ENCODE assay signal across 18 cellular contexts in the genomic region with DNA sequence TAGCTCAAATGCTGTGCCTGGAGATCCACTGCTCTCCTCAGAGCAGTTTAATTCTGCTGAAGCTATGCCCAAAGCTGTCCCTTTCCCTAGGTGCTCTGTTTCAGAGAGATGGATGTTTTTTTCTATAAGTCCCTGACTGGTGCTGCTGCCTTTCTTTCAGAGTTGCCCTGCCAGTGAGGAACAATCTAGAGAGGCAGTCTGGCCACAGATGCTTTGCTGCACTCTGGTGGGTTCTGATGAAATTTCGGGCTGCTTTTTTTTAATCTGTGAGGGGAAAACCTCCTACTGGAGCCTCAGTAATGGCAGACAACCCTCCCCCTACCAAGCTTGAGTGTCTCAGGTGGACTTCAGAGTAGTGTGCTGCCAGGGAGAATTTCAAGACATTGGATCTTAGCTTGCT.
"Had no signal": no experiment of that assay in that cellular context is flagged by ENCODE, and none has a peak within 500 bp of the region (broad histone marks: within the 10 kb centered on the region; RNA-seq: fewer than 3 reads in every experiment).

No MANE protein-coding gene starts in this region.

- H3K36me3 Mint-ChIP-seq: naive thymus-derived CD8-positive, alpha-beta T cell had no signal

- DNase-seq: central memory CD4-positive, alpha-beta T cell; effector memory CD8-positive, alpha-beta T cell; erythroblast; foreskin melanocyte; heart left ventricle; hippocampal formation; left ventricle myocardium superior; naive thymus-derived CD8-positive, alpha-beta T cell; posterior cingulate gyrus; stimulated activated CD4-positive, alpha-beta T cell treated with anti-CD3 and anti-CD28 coated beads, Interleukin-2, amount 100 ng/mL, for 24 hours; stimulated activated naive CD4-positive, alpha-beta T cell; stomach; substantia nigra; transverse colon had no signal

- H3K27ac ChIP-seq: heart left ventricle, neutrophil, stomach, thoracic aorta, transverse colon had no signal

- H3K36me3 ChIP-seq: heart left ventricle, neutrophil, stomach, thoracic aorta, transverse colon had no signal

- H3K4me3 Mint-ChIP-seq: effector memory CD8-positive, alpha-beta T cell; naive thymus-derived CD8-positive, alpha-beta T cell had no signal

- H3K9me3 Mint-ChIP-seq: effector memory CD8-positive, alpha-beta T cell had no signal

- H3K9me3 ChIP-seq: heart left ventricle, neutrophil, stomach, thoracic aorta, transverse colon had no signal

- H3K27me3 Mint-ChIP-seq: effector memory CD8-positive, alpha-beta T cell had no signal

- H3K27me3 ChIP-seq: heart left ventricle, neutrophil, stomach, transverse colon had no signal

- H3K4me1 Mint-ChIP-seq: naive thymus-derived CD8-positive, alpha-beta T cell had no signal

- H3K4me1 ChIP-seq: heart left ventricle, stomach, transverse colon had no signal

- H3K4me3 ChIP-seq: heart left ventricle, lung, stomach, thoracic aorta, transverse colon had no signal

- H3K27ac Mint-ChIP-seq: effector memory CD8-positive, alpha-beta T cell; naive thymus-derived CD8-positive, alpha-beta T cell had no signal

- ATAC-seq: effector memory CD8-positive, alpha-beta T cell; heart left ventricle; left ventricle myocardium superior; naive thymus-derived CD8-positive, alpha-beta T cell; sciatic nerve had no signal
